9 cellular contexts compared by ENCODE assay signal in genomic region chr3:57758686-57759085, GRCh38. TPM values are rescaled to one million over a fixed set of nuclear protein-coding genes. Genes with fewer than 3 reads are reported as not detected.
DNase-seq lines count a peak whose midpoint lies in the region; ATAC-seq, FAIRE-seq and TF ChIP-seq lines count a peak whose summit lies in the region.
"Had no signal": no experiment of that assay in that cellular context is flagged by ENCODE, and none has a peak within 500 bp of the region (broad histone marks: within the 10 kb centered on the region; RNA-seq: fewer than 3 reads in every experiment).

No MANE protein-coding gene starts in this region.

- H3K27me3 ChIP-seq in cardiac muscle cell (no peaks in the 10 kb centered on the region), adipocyte (replicated peaks; ENCODE audit: control insufficient read depth, insufficient read depth, low read length) (no peaks in the 10 kb centered on the region), thyroid gland (no peaks in the 10 kb centered on the region), tibial artery (no peaks in the 10 kb centered on the region)
- H3K27me3 ChIP-seq: neutrophil had no signal

- no peak for TF ChIP-seq POLR2A in thyroid gland (IDR thresholded peaks at IDR 0.05)

- no peak for FAIRE-seq in kidney (lab: Jason Lieb, UNC)
- FAIRE-seq in RCC 7860 (lab: Jason Lieb, UNC): no peak

- no peak overlapping the region for H3K27ac ChIP-seq in cardiac muscle cell
- H3K27ac ChIP-seq in kidney (ENCODE audit: low read depth in 2 of 2, low read length in 2 of 2): no peak overlapping the region
- H3K27ac ChIP-seq in thyroid gland: no peak overlapping the region
- no peak overlapping the region for H3K27ac ChIP-seq in tibial artery
- H3K27ac ChIP-seq: neutrophil had no signal

- H3K9me3 ChIP-seq in cardiac muscle cell (ENCODE audit: low read depth) (no peaks in the 10 kb centered on the region), adipocyte (ENCODE audit: control insufficient read depth, low read length) (no peaks in the 10 kb centered on the region), kidney (ENCODE audit: control insufficient read depth in 1 of 2, low read length in 2 of 2) (no peaks in the 10 kb centered on the region), thyroid gland (no peaks in the 10 kb centered on the region), tibial artery (no peaks in the 10 kb centered on the region)
- H3K9me3 ChIP-seq: neutrophil had no signal

- peak overlapping the region; percentile 91 for H3K9ac ChIP-seq in adipocyte (ENCODE audit: low read length)
- H3K9ac ChIP-seq in kidney (ENCODE audit: low read length in 2 of 2): peak overlapping the region in 1 of 2 donors; percentile 65

- ATAC-seq in Right ventricle myocardium inferior (no peak), GM21381 (IDR thresholded peaks at IDR 0.05; ENCODE audit: unreplicated experiment) (no peak)

- H3K4me1 ChIP-seq in cardiac muscle cell (ENCODE audit: low read depth) (peaks cover 25% of the 10 kb centered on the region), adipocyte (ENCODE audit: control insufficient read depth, insufficient read depth, low read length) (peaks cover 23% of the 10 kb centered on the region), kidney (ENCODE audit: control insufficient read depth in 1 of 2, insufficient read depth in 1 of 2, low read depth in 1 of 2, low read length in 2 of 2) (peaks cover 3 to 6% of the 10 kb centered on the region in 2 donors), thyroid gland (peaks cover 30 to 34% of the 10 kb centered on the region in 2 donors), tibial artery (peaks cover 0 to 66% (median 26%) of the 10 kb centered on the region in 4 donors)

- 82 to 89% methylated on average over 2 of the region's 2 CpGs for WGBS in thyroid gland, 2 donors

- TF ChIP-seq CTCF in cardiac muscle cell (IDR thresholded peaks at IDR 0.05; ENCODE audit: low read depth, low read length) (no peak), kidney (IDR thresholded peaks at IDR 0.05; ENCODE audit: borderline replicate concordance, extremely low read depth, insufficient read depth) (no peak), thyroid gland (IDR thresholded peaks at IDR 0.05) (no peak), tibial artery (IDR thresholded peaks at IDR 0.05) (no peak)

- peak overlapping the region; percentile 91 for H3K4me3 ChIP-seq in cardiac muscle cell
- H3K4me3 ChIP-seq in adipocyte (ENCODE audit: low read length): peak overlapping the region; percentile 92
- H3K4me3 ChIP-seq in kidney (ENCODE audit: low read length in 2 of 2): peak overlapping the region; percentile 59 to 81
- peak overlapping the region in 2 of 3 donors; percentile 17 to 99 for H3K4me3 ChIP-seq in thyroid gland (replicated peaks in 1 of 3)
- H3K4me3 ChIP-seq in tibial artery: peak overlapping the region in 1 of 2 donors; percentile 84

- intact Hi-C loops in Right ventricle myocardium inferior (cut with DNase I): loop anchor here (5.0 to 10.0 kb wide), 2 partner anchors 164 to 531 kb away; partner anchors contain the start of genes APPL1 and ARF4
- intact Hi-C loops in kidney (cut with DNase I): no loop called here
- intact Hi-C loops in thyroid gland (cut with DNase I): loop anchor here (10.0 kb wide), 1 partner anchor 204 kb away; the partner anchor contains the start of gene PDE12
- intact Hi-C loops in tibial artery (cut with DNase I; ENCODE audit: low total_unique reads): loop anchor here (5.0 kb wide), 2 partner anchors 66 to 161 kb away; partner anchors contain the start of genes ARF4 and DENND6A

- H3K36me3 ChIP-seq in cardiac muscle cell: peaks cover 3% of the 10 kb centered on the region
- H3K36me3 ChIP-seq in adipocyte (ENCODE audit: control insufficient read depth, insufficient read depth, low read length, severe bottlenecking): peaks cover 6% of the 10 kb centered on the region
- H3K36me3 ChIP-seq in kidney (ENCODE audit: control insufficient read depth in 1 of 2, insufficient read depth in 2 of 2, low read length in 2 of 2): no peaks in the 10 kb centered on the region
- no peaks in the 10 kb centered on the region for H3K36me3 ChIP-seq in thyroid gland
- H3K36me3 ChIP-seq in tibial artery: peaks cover 8 to 11% (median 10%) of the 10 kb centered on the region in 3 donors

- peak in 1 of 2 donors; percentile 19 for DNase-seq in cardiac muscle cell (ENCODE audit: low read depth in 1 of 2, low spot score in 1 of 2)
- DNase-seq in Right ventricle myocardium inferior (ENCODE audit: missing footprints): no peak
- peak; percentile 51 for DNase-seq in adipocyte (ENCODE audit: low read depth)
- DNase-seq in kidney: no peak
- DNase-seq in thyroid gland: no peak
- no peak for DNase-seq in RCC 7860 (ENCODE audit: low spot score)
- no peak for DNase-seq in tibial artery

RNA-seq across cellular contexts. Expression of gene SLMAP, which starts 2.6 kb away (rescaled TPM):
- total RNA-seq in cardiac muscle cell: 35.8 and 45.2 TPM in 2 replicates
- 28.4 and 35.6 TPM in 2 replicates for polyA plus RNA-seq in cardiac muscle cell
- total RNA-seq in Right ventricle myocardium inferior: 294 TPM
- 86.1 TPM for total RNA-seq in kidney
- polyA plus RNA-seq in kidney (ENCODE audit: insufficient read depth, low read depth, low replicate concordance): 22.0 TPM
- 10 to 100 TPM; 79.7 to 89.4 (median 83.4) TPM for total RNA-seq in thyroid gland
